ENCODE assay signal across 1 cellular context in the genomic region with DNA sequence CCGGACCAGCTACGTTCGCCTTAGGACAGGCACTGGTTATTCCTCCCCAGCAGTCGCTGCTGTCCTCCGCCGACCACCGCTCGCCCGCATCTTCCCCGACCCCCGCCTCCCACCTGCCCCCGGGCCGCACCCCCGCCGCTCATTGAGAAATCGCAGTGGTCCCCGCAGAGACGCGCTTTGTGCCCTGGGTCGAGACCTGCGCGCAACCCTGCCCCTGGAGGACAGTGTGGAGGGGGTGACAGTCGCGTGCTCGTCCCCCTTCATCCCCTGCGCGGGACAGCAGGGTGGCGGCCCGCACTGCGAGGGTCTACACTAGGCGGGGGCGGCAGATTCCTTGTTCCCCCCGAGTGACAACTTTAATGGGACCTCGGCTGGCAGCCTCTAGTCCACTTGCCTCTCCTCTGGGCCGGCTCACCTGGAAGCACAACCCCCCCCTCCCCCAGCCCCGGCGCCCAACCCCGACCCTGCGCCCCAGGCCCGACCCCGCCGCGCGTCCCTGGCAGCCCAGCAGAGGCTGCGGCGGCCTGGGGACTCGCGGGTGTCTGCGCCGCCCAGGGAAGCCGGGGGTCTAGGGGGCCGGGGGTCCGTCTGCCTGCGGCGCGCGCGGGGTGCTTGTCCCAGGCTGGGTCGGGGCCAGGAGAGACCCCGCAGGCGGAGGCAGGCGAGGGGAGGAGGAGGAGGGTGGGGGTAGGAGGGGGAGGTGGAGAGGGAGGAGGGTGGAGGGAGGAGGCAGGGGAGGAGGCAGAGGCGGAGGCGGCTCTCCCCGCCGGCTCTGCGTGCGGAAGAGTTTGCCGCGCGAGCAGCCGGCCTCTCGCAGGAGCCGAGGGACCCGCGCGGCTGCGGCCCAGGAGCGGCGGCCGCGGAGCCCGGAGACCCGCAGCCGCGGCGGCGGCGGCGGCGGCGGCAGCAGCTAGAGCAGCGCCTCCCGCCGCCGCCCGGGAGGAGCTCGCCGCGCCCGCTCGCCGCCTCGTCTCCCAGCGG.
TF ChIP-seq lines count a peak whose summit lies in the region.

A gene with protein sequence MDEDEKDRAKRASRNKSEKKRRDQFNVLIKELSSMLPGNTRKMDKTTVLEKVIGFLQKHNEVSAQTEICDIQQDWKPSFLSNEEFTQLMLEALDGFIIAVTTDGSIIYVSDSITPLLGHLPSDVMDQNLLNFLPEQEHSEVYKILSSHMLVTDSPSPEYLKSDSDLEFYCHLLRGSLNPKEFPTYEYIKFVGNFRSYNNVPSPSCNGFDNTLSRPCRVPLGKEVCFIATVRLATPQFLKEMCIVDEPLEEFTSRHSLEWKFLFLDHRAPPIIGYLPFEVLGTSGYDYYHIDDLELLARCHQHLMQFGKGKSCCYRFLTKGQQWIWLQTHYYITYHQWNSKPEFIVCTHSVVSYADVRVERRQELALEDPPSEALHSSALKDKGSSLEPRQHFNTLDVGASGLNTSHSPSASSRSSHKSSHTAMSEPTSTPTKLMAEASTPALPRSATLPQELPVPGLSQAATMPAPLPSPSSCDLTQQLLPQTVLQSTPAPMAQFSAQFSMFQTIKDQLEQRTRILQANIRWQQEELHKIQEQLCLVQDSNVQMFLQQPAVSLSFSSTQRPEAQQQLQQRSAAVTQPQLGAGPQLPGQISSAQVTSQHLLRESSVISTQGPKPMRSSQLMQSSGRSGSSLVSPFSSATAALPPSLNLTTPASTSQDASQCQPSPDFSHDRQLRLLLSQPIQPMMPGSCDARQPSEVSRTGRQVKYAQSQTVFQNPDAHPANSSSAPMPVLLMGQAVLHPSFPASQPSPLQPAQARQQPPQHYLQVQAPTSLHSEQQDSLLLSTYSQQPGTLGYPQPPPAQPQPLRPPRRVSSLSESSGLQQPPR (plus strand): TSS at position 775 of the 981 bp plus-strand sequence. CDS start 84,616 bp downstream, outside the sequence.

TF ChIP-seq in SK-N-SH, 30 proteins besides CTCF, POLR2A, EP300 and RAD21 (continued from another document):
- TF ChIP-seq, protein P1, sequence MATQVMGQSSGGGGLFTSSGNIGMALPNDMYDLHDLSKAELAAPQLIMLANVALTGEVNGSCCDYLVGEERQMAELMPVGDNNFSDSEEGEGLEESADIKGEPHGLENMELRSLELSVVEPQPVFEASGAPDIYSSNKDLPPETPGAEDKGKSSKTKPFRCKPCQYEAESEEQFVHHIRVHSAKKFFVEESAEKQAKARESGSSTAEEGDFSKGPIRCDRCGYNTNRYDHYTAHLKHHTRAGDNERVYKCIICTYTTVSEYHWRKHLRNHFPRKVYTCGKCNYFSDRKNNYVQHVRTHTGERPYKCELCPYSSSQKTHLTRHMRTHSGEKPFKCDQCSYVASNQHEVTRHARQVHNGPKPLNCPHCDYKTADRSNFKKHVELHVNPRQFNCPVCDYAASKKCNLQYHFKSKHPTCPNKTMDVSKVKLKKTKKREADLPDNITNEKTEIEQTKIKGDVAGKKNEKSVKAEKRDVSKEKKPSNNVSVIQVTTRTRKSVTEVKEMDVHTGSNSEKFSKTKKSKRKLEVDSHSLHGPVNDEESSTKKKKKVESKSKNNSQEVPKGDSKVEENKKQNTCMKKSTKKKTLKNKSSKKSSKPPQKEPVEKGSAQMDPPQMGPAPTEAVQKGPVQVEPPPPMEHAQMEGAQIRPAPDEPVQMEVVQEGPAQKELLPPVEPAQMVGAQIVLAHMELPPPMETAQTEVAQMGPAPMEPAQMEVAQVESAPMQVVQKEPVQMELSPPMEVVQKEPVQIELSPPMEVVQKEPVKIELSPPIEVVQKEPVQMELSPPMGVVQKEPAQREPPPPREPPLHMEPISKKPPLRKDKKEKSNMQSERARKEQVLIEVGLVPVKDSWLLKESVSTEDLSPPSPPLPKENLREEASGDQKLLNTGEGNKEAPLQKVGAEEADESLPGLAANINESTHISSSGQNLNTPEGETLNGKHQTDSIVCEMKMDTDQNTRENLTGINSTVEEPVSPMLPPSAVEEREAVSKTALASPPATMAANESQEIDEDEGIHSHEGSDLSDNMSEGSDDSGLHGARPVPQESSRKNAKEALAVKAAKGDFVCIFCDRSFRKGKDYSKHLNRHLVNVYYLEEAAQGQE (IDR thresholded peaks at IDR 0.05; ENCODE audit: low read depth, low read length): no peak
- TF ChIP-seq TAF1 (IDR thresholded peaks at IDR 0.05; ENCODE audit: borderline replicate concordance, low read depth, low read length): peak; percentile 39; the same call in 1 of the 2 replicates
